ENCODE assay signal across 19 cellular contexts in genomic region chr3:52487788-52488691, GRCh38. TPM values are rescaled to one million over a fixed set of nuclear protein-coding genes. Genes with fewer than 3 reads are reported as not detected.
"Had no signal": no experiment of that assay in that cellular context is flagged by ENCODE, and none has a peak within 500 bp of the region (broad histone marks: within the 10 kb centered on the region; RNA-seq: fewer than 3 reads in every experiment).

No MANE protein-coding gene starts in this region.

- H3K27ac ChIP-seq: foreskin keratinocyte, right atrium auricular region had no signal

- H3K27me3 Mint-ChIP-seq: activated T-helper 17 cell treated with anti-CD3 and anti-CD28 coated beads, Interleukin-2, amount 50 U/mL, for 72 hours; natural killer cell treated with Interleukin-12 subunit alpha and Interleukin-12 subunit beta and Interleukin-15 and Interleukin-18, amount 100 ng/mL, for 72 hours; type B pancreatic cell had no signal

- H3K9me3 ChIP-seq: right atrium auricular region had no signal

- H3K27ac Mint-ChIP-seq: activated T-helper 17 cell treated with anti-CD3 and anti-CD28 coated beads, Interleukin-2, amount 50 U/mL, for 72 hours; natural killer cell treated with Interleukin-12 subunit alpha and Interleukin-12 subunit beta and Interleukin-15 and Interleukin-18, amount 100 ng/mL, for 72 hours; type B pancreatic cell had no signal

- H3K36me3 Mint-ChIP-seq: natural killer cell treated with Interleukin-12 subunit alpha and Interleukin-12 subunit beta and Interleukin-15 and Interleukin-18, amount 100 ng/mL, for 72 hours had no signal

- H3K4me1 Mint-ChIP-seq: activated T-helper 17 cell treated with anti-CD3 and anti-CD28 coated beads, Interleukin-2, amount 50 U/mL, for 72 hours had no signal

- H3K4me3 Mint-ChIP-seq: activated T-helper 17 cell treated with anti-CD3 and anti-CD28 coated beads, Interleukin-2, amount 50 U/mL, for 72 hours; natural killer cell treated with Interleukin-12 subunit alpha and Interleukin-12 subunit beta and Interleukin-15 and Interleukin-18, amount 100 ng/mL, for 72 hours; type B pancreatic cell had no signal

- ATAC-seq: activated T-helper 17 cell treated with anti-CD3 and anti-CD28 coated beads, Interleukin-2, amount 50 U/mL, for 72 hours; foreskin keratinocyte; natural killer cell treated with Interleukin-12 subunit alpha and Interleukin-12 subunit beta and Interleukin-15 and Interleukin-18, amount 100 ng/mL, for 72 hours had no signal

- H3K4me1 ChIP-seq: foreskin keratinocyte had no signal

- H3K9me3 Mint-ChIP-seq: activated T-helper 17 cell treated with anti-CD3 and anti-CD28 coated beads, Interleukin-2, amount 50 U/mL, for 72 hours; natural killer cell treated with Interleukin-12 subunit alpha and Interleukin-12 subunit beta and Interleukin-15 and Interleukin-18, amount 100 ng/mL, for 72 hours; type B pancreatic cell had no signal

- H3K27me3 ChIP-seq: foreskin keratinocyte, right atrium auricular region had no signal

- DNase-seq: activated CD4-positive, alpha-beta T cell treated with anti-CD3 and anti-CD28 coated beads for 1 hour; activated CD4-positive, alpha-beta T cell treated with anti-CD3 and anti-CD28 coated beads, Interleukin-2, amount 50 U/mL, for 48 hours; activated naive CD4-positive, alpha-beta T cell treated with Interleukin-2 at 50 U/mL for 16 hours; aorta; cortex of kidney; effector CD4-positive, alpha-beta T cell; foreskin keratinocyte; kidney glomerular epithelial cell; mesendoderm; nucleus accumbens; small intestine; stimulated activated CD4-positive, alpha-beta T cell treated with anti-CD3 and anti-CD28 coated beads, Interleukin-4, amount 100 ng/mL, for 4 hours; stimulated activated CD8-positive, alpha-beta memory T cell treated with anti-CD3 and anti-CD28 coated beads, Interleukin-4, amount 100 ng/mL, for 48 hours; stimulated activated naive CD4-positive, alpha-beta T cell treated with Interleukin-2 at 50 U/mL for 16 hours; T-helper 9 cell had no signal

- H3K4me3 ChIP-seq: right atrium auricular region had no signal

RNA-seq across cellular contexts. Expression of gene STAB1, which starts 7.1 kb away (rescaled TPM):
- total RNA-seq: foreskin keratinocyte had no signal

RNA-seq across cellular contexts. Expression of gene TNNC1, which starts 34.2 kb away (rescaled TPM):
- total RNA-seq: foreskin keratinocyte; natural killer cell treated with Interleukin-12 subunit alpha and Interleukin-12 subunit beta and Interleukin-15 and Interleukin-18, amount 100 ng/mL, for 72 hours had no signal
